In the genomic region with DNA sequence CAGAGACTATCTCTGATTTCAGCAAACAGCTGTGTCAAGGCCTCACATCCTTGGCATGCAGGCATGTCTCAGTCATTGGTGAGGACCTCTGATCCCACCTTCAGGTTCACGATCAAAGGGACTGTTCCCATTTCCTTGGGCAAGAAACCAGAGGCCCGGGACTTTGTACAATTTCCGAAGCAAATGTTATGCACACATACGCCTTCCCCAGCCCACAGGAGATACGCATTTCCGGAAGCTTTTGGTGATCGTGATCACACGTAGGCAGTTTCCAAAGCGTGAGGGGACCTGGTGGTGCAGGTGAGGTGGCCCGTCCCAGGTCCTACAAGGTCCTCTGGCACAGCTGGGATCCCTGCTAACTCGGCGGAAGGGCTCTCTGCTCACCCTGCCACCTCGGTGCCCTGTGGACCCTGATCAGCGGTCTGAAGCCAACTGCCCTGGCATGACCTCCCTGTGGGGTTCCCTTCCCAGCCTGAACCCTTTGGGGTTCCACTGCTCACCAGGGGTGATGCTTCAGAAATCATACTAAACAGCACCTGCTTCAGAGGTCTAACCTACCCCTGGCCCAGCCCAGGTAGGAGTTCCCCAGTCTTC, we compare ENCODE assay signal across 1 cellular context.
TF ChIP-seq lines count a peak whose summit lies in the region.

No MANE protein-coding gene starts in this region.

TF ChIP-seq in A549, 52 proteins besides CTCF, POLR2A, EP300 and RAD21 (continued from another document):
- TF ChIP-seq KDM5A (IDR thresholded peaks at IDR 0.05) = no peak
- TF ChIP-seq, protein P1, sequence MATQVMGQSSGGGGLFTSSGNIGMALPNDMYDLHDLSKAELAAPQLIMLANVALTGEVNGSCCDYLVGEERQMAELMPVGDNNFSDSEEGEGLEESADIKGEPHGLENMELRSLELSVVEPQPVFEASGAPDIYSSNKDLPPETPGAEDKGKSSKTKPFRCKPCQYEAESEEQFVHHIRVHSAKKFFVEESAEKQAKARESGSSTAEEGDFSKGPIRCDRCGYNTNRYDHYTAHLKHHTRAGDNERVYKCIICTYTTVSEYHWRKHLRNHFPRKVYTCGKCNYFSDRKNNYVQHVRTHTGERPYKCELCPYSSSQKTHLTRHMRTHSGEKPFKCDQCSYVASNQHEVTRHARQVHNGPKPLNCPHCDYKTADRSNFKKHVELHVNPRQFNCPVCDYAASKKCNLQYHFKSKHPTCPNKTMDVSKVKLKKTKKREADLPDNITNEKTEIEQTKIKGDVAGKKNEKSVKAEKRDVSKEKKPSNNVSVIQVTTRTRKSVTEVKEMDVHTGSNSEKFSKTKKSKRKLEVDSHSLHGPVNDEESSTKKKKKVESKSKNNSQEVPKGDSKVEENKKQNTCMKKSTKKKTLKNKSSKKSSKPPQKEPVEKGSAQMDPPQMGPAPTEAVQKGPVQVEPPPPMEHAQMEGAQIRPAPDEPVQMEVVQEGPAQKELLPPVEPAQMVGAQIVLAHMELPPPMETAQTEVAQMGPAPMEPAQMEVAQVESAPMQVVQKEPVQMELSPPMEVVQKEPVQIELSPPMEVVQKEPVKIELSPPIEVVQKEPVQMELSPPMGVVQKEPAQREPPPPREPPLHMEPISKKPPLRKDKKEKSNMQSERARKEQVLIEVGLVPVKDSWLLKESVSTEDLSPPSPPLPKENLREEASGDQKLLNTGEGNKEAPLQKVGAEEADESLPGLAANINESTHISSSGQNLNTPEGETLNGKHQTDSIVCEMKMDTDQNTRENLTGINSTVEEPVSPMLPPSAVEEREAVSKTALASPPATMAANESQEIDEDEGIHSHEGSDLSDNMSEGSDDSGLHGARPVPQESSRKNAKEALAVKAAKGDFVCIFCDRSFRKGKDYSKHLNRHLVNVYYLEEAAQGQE (IDR thresholded peaks at IDR 0.05) = no peak
- TF ChIP-seq SREBF2 (IDR thresholded peaks at IDR 0.05) = no peak
- no peak for TF ChIP-seq JUN (IDR thresholded peaks at IDR 0.05)
- no peak for TF ChIP-seq BHLHE40 (IDR thresholded peaks at IDR 0.05; ENCODE audit: low read depth, low read length)
- no peak for TF ChIP-seq JUNB (IDR thresholded peaks at IDR 0.05)
- TF ChIP-seq MAX (IDR thresholded peaks at IDR 0.05) = no peak
- TF ChIP-seq RNF2 (IDR thresholded peaks at IDR 0.05; ENCODE audit: borderline replicate concordance, low read depth) = no peak
